8 cellular contexts compared by ENCODE assay signal in genomic region chr15:96356494-96357455, GRCh38. TPM values are rescaled to one million over a fixed set of nuclear protein-coding genes. Genes with fewer than 3 reads are reported as not detected.
DNase-seq lines count a peak whose midpoint lies in the region; ATAC-seq lines count a peak whose summit lies in the region.

No MANE protein-coding gene starts in this region.

- DNase-seq in AG20443 (ENCODE audit: low spot score): peak; percentile 89
- DNase-seq in NCI-H748 treated with DMSO at 0.1 percent for 48 hours (lab: John Stamatoyannopoulos, UW): peak; percentile 39
- DNase-seq in activated CD8-positive, alpha-beta T cell treated with anti-CD3 and anti-CD28 coated beads, Interleukin-2, amount 10 ng/mL, durations not matched to agents 7 days and 5 days: peak; percentile 84
- DNase-seq in effector memory CD8-positive, alpha-beta T cell: peak; percentile 46 to 72 (median 55)
- peak; percentile 62 for DNase-seq in middle frontal gyrus (ENCODE audit: extremely low spot score, low spot score)
- DNase-seq in stimulated activated CD8-positive, alpha-beta memory T cell treated with anti-CD3 and anti-CD28 coated beads, Interleukin-4, amount 100 ng/mL, for 1 hour (ENCODE audit: low read depth in 2 of 2, low spot score in 1 of 2): peak; percentile 23 to 27

- H3K4me3 Mint-ChIP-seq in activated CD8-positive, alpha-beta T cell treated with anti-CD3 and anti-CD28 coated beads, Interleukin-2, amount 10 ng/mL, durations not matched to agents 7 days and 5 days: peak overlapping the region; percentile 80
- H3K4me3 Mint-ChIP-seq in effector memory CD8-positive, alpha-beta T cell: peak overlapping the region; percentile 87 to 99

- H3K27me3 Mint-ChIP-seq in activated CD8-positive, alpha-beta T cell treated with anti-CD3 and anti-CD28 coated beads, Interleukin-2, amount 10 ng/mL, durations not matched to agents 7 days and 5 days (ENCODE audit: low read depth): peaks cover 59% of the 10 kb centered on the region
- H3K27me3 Mint-ChIP-seq in effector memory CD8-positive, alpha-beta T cell: peaks cover 38 to 47% of the 10 kb centered on the region in 2 donors

- H3K4me1 Mint-ChIP-seq in activated CD8-positive, alpha-beta T cell treated with anti-CD3 and anti-CD28 coated beads, Interleukin-2, amount 10 ng/mL, durations not matched to agents 7 days and 5 days (ENCODE audit: low read depth): peaks cover 23% of the 10 kb centered on the region
- H3K4me1 Mint-ChIP-seq in effector memory CD8-positive, alpha-beta T cell (ENCODE audit: low read depth in 2 of 2): peaks cover 14 to 20% of the 10 kb centered on the region in 2 donors

- H3K36me3 Mint-ChIP-seq in activated CD8-positive, alpha-beta T cell treated with anti-CD3 and anti-CD28 coated beads, Interleukin-2, amount 10 ng/mL, durations not matched to agents 7 days and 5 days (ENCODE audit: low read depth): peaks cover 8% of the 10 kb centered on the region
- peaks cover 24% of the 10 kb centered on the region for H3K36me3 Mint-ChIP-seq in effector memory CD8-positive, alpha-beta T cell (ENCODE audit: insufficient read depth)

- CTCF ChIA-PET in activated CD8-positive, alpha-beta T cell treated with anti-CD3 and anti-CD28 coated beads, Interleukin-2, amount 10 ng/mL, durations not matched to agents 7 days and 5 days (lab: Charles Lee): interaction anchor here (0.6 to 3.4 kb wide), 7 partner anchors 8 to 493 kb away, joined by 3 to 16 read pairs (median 3); no protein-coding TSS in a partner anchor

- no peaks in the 10 kb centered on the region for H3K9me3 Mint-ChIP-seq in activated CD8-positive, alpha-beta T cell treated with anti-CD3 and anti-CD28 coated beads, Interleukin-2, amount 10 ng/mL, durations not matched to agents 7 days and 5 days (ENCODE audit: insufficient read depth)
- no peaks in the 10 kb centered on the region for H3K9me3 Mint-ChIP-seq in effector memory CD8-positive, alpha-beta T cell

- ATAC-seq in GM19023 (IDR thresholded peaks at IDR 0.05; ENCODE audit: unreplicated experiment): peak; percentile 84
- ATAC-seq in HG03159 (IDR thresholded peaks at IDR 0.05; ENCODE audit: unreplicated experiment): peak; percentile 80
- peak; percentile 69 for ATAC-seq in activated CD8-positive, alpha-beta T cell treated with anti-CD3 and anti-CD28 coated beads, Interleukin-2, amount 10 ng/mL, durations not matched to agents 7 days and 5 days
- ATAC-seq in effector memory CD8-positive, alpha-beta T cell (replicated peaks): peak; percentile 74

- H3K27ac Mint-ChIP-seq in activated CD8-positive, alpha-beta T cell treated with anti-CD3 and anti-CD28 coated beads, Interleukin-2, amount 10 ng/mL, durations not matched to agents 7 days and 5 days: peak overlapping the region; percentile 67
- H3K27ac Mint-ChIP-seq in effector memory CD8-positive, alpha-beta T cell: peak overlapping the region; percentile 84 to 95

- POLR2A ChIA-PET in activated CD8-positive, alpha-beta T cell treated with anti-CD3 and anti-CD28 coated beads, Interleukin-2, amount 10 ng/mL, durations not matched to agents 7 days and 5 days (lab: Charles Lee): no interaction called here

RNA-seq across cellular contexts. Expression of gene NR2F2, which starts 26.3 kb away (rescaled TPM):
- not detected for total RNA-seq in activated CD8-positive, alpha-beta T cell treated with anti-CD3 and anti-CD28 coated beads, Interleukin-2, amount 10 ng/mL, durations not matched to agents 7 days and 5 days

Comparison
In these comparisons a context has a peak if more than half of its experiments do, and no peak if none do; other contexts are left out.
1. Peak in every context shown above with its lines: DNase-seq and ATAC-seq.
2. DNase-seq: peak in every context shown above with its lines; median percentile 89 in AG20443; 84 in activated CD8-positive, alpha-beta T cell treated with anti-CD3 and anti-CD28 coated beads, Interleukin-2, amount 10 ng/mL, durations not matched to agents 7 days and 5 days; 62 in middle frontal gyrus; 55 in effector memory CD8-positive, alpha-beta T cell; 39 in NCI-H748 treated with DMSO at 0.1 percent for 48 hours; 25 in stimulated activated CD8-positive, alpha-beta memory T cell treated with anti-CD3 and anti-CD28 coated beads, Interleukin-4, amount 100 ng/mL, for 1 hour.